ENCODE assay signal across 19 cellular contexts in genomic region chr13:51005566-51005965, GRCh38.
"Had no signal": no experiment of that assay in that cellular context is flagged by ENCODE, and none has a peak within 500 bp of the region (broad histone marks: within the 10 kb centered on the region; RNA-seq: fewer than 3 reads in every experiment).

No MANE protein-coding gene starts in this region.

- ATAC-seq: activated CD8-positive, alpha-beta T cell treated with anti-CD3 and anti-CD28 coated beads for 36 hours; activated naive CD8-positive, alpha-beta T cell treated with anti-CD3 and anti-CD28 coated beads, Interleukin-2, amount 50 U/mL, for 24 hours; natural killer cell had no signal

- H3K27ac ChIP-seq: cardiac muscle cell, colonic mucosa, heart left ventricle, SJCRH30 had no signal

- H3K36me3 ChIP-seq: cardiac muscle cell, colonic mucosa, gastroesophageal sphincter, heart left ventricle, SJCRH30 had no signal

- H3K4me3 ChIP-seq: cardiac muscle cell, colonic mucosa, gastroesophageal sphincter, heart left ventricle, SJCRH30, skin epidermis had no signal

- FAIRE-seq: astrocyte, endometrium had no signal

- H3K9me3 ChIP-seq: colonic mucosa, gastroesophageal sphincter, heart left ventricle, SJCRH30 had no signal

- H3K4me1 ChIP-seq: colonic mucosa, SJCRH30 had no signal

- DNase-seq: activated CD4-positive, alpha-beta T cell treated with anti-CD3 and anti-CD28 coated beads, Interleukin-2, amount 10 ng/mL, durations not matched to agents 24 days and 14 days; activated CD8-positive, alpha-beta T cell treated with anti-CD3 and anti-CD28 coated beads for 36 hours; activated naive CD4-positive, alpha-beta T cell treated with anti-CD3 and anti-CD28 coated beads, Interleukin-2, amount 10 ng/mL, durations not matched to agents 7 days and 5 days; activated naive CD8-positive, alpha-beta T cell treated with anti-CD3 and anti-CD28 coated beads, Interleukin-2, amount 50 U/mL, for 24 hours; activated T-cell treated with anti-CD3 and anti-CD28 coated beads, Interleukin-2, amount 50 U/mL, for 1 hour; colonic mucosa; erythroblast; heart left ventricle; kidney glomerular epithelial cell; mesendoderm; natural killer cell; SJCRH30; stimulated activated CD4-positive, alpha-beta T cell treated with anti-CD3 and anti-CD28 coated beads, Interleukin-2, amount 100 ng/mL, for 48 hours; T1000 had no signal

- H3K27me3 ChIP-seq: cardiac muscle cell, colonic mucosa, gastroesophageal sphincter, heart left ventricle had no signal
